In genomic region chr9:122218885-122219855, GRCh38 we compare ENCODE assay signal across 8 cellular contexts. TPM values are rescaled to one million over a fixed set of nuclear protein-coding genes. Genes with fewer than 3 reads are reported as not detected.
DNase-seq lines count a peak whose midpoint lies in the region; ATAC-seq and TF ChIP-seq lines count a peak whose summit lies in the region.
"Had no signal": no experiment of that assay in that cellular context is flagged by ENCODE, and none has a peak within 500 bp of the region (broad histone marks: within the 10 kb centered on the region; RNA-seq: fewer than 3 reads in every experiment).

No MANE protein-coding gene starts in this region.

- no peaks in the 10 kb centered on the region for H3K9me3 ChIP-seq in heart right ventricle
- no peaks in the 10 kb centered on the region for H3K9me3 ChIP-seq in psoas muscle
- H3K9me3 ChIP-seq in OCI-LY7 (ENCODE audit: low read length), result no peaks in the 10 kb centered on the region

- H3K36me3 ChIP-seq in H7 (replicated peaks; ENCODE audit: control insufficient read depth, insufficient read depth, low read length), result no peaks in the 10 kb centered on the region
- H3K36me3 ChIP-seq in heart right ventricle, result no peaks in the 10 kb centered on the region
- no peaks in the 10 kb centered on the region for H3K36me3 ChIP-seq in psoas muscle (ENCODE audit: insufficient read depth in 1 of 2, low read depth in 1 of 2)
- no peaks in the 10 kb centered on the region for H3K36me3 ChIP-seq in OCI-LY7 (ENCODE audit: insufficient read depth, low read length)

- H3K4me3 ChIP-seq in H7 (ENCODE audit: insufficient read depth, low read depth, low read length), result peak overlapping the region; percentile 35
- peak overlapping the region; percentile 8 to 43 (median 28) for H3K4me3 ChIP-seq in heart right ventricle
- H3K4me3 ChIP-seq in psoas muscle, result peak overlapping the region; percentile 51
- no peak overlapping the region for H3K4me3 ChIP-seq in OCI-LY7 (ENCODE audit: low read depth, low read length, poor library complexity, severe bottlenecking)

- H3K4me2 ChIP-seq in OCI-LY7 (ENCODE audit: low read length), result no peak overlapping the region

- no peaks in the 10 kb centered on the region for H3K9me3 Mint-ChIP-seq in activated B cell treated with CpG ODN at 0.5 μM for 24 hours

- CTCF ChIA-PET in activated B cell treated with CpG ODN at 0.5 μM for 24 hours (lab: Charles Lee), result no interaction called here
- CTCF ChIA-PET in OCI-LY7 (lab: Charles Lee; ENCODE audit: unreplicated experiment), result no interaction called here

- WGBS in heart right ventricle, 2 donors, result 8 to 11% methylated on average over 62 of the region's 62 CpGs
- WGBS in psoas muscle, 3 donors, result 10 to 15% (median 12%) methylated on average over 62 of the region's 62 CpGs

- no peak overlapping the region for H2AFZ ChIP-seq in OCI-LY7 (ENCODE audit: low read length)

- TF ChIP-seq CTCF in activated B cell treated with CpG ODN at 0.5 μM for 24 hours (IDR thresholded peaks at IDR 0.05), result no peak
- no peak for TF ChIP-seq CTCF in heart right ventricle (IDR thresholded peaks at IDR 0.05)
- TF ChIP-seq CTCF in psoas muscle (IDR thresholded peaks at IDR 0.05), result no peak
- no peak for TF ChIP-seq CTCF in OCI-LY7 (conservative IDR thresholded peaks at IDR 0.05; ENCODE audit: low read length)

- no peak overlapping the region for H3K27ac Mint-ChIP-seq in activated B cell treated with CpG ODN at 0.5 μM for 24 hours

- H3K27me3 Mint-ChIP-seq in activated B cell treated with CpG ODN at 0.5 μM for 24 hours, result peaks cover 75% of the 10 kb centered on the region

- H3K4me1 Mint-ChIP-seq in activated B cell treated with CpG ODN at 0.5 μM for 24 hours, result peaks cover 33% of the 10 kb centered on the region

- ATAC-seq in activated B cell treated with CpG ODN at 0.5 μM for 24 hours (ENCODE audit: low read depth), result peak; percentile 10
- ATAC-seq in heart right ventricle, result peak; percentile 4 to 37 (median 30)
- ATAC-seq in psoas muscle, result peak; percentile 57 to 72 (median 66)

- H3K27ac ChIP-seq in heart right ventricle (no peak overlapping the region), psoas muscle (no peak overlapping the region), OCI-LY7 (ENCODE audit: low read depth, low read length, poor library complexity, severe bottlenecking) (no peak overlapping the region)

- POLR2A ChIA-PET in activated B cell treated with CpG ODN at 0.5 μM for 24 hours (lab: Charles Lee), result no interaction called here
- POLR2A ChIA-PET in OCI-LY7 (lab: Charles Lee), result no interaction called here

- H3K9me2 ChIP-seq in OCI-LY7 (ENCODE audit: insufficient read depth, low read length), result no peaks in the 10 kb centered on the region

- intact Hi-C loops in activated B cell treated with CpG ODN at 0.5 μM for 24 hours (cut with micrococcal nuclease), result no loop called here
- intact Hi-C loops in heart right ventricle (cut with DNase I), result no loop called here
- intact Hi-C loops in psoas muscle (cut with DNase I), result loop anchor here in 1 of 2 donors (10.0 kb wide), 1 partner anchor 126 kb away; no protein-coding TSS in a partner anchor
- intact Hi-C loops in OCI-LY7 (cut with micrococcal nuclease; ENCODE audit: unreplicated experiment), result no loop called here

- BruUV-seq in OCI-LY7 (replicated peaks; lab: Mats Ljungman, UMichigan), result no TSS peak

- DNase-seq in H7 (peak; percentile 79), activated B cell treated with CpG ODN at 0.5 μM for 24 hours (no peak), heart right ventricle (no peak), psoas muscle (no peak), COLO668 (lab: John Stamatoyannopoulos, UW; ENCODE audit: unreplicated experiment) (no peak), GM19240 (ENCODE audit: insufficient read length, low spot score) (no peak), OCI-LY7 (ENCODE audit: low spot score) (no peak)

- H3K79me2 ChIP-seq in OCI-LY7 (ENCODE audit: insufficient read depth, low read depth, low read length), result no peaks in the 10 kb centered on the region

- H3K4me1 ChIP-seq in heart right ventricle (peaks cover 10 to 60% (median 31%) of the 10 kb centered on the region in 9 donors), psoas muscle (peaks cover 14% of the 10 kb centered on the region), OCI-LY7 (ENCODE audit: insufficient read depth, low read length, poor library complexity, severe bottlenecking) (no peaks in the 10 kb centered on the region)

- H3K27me3 ChIP-seq in H7 (ENCODE audit: control insufficient read depth, insufficient read depth, low read length) (peaks cover 99% of the 10 kb centered on the region), heart right ventricle (peaks cover 17 to 100% (median 95%) of the 10 kb centered on the region in 7 donors), psoas muscle (ENCODE audit: insufficient read depth in 3 of 3, low read length in 2 of 3) (peaks cover 0 to 91% (median 31%) of the 10 kb centered on the region in 3 donors)

- peak overlapping the region; percentile 73 for H3K4me3 Mint-ChIP-seq in activated B cell treated with CpG ODN at 0.5 μM for 24 hours

- H3K36me3 Mint-ChIP-seq in activated B cell treated with CpG ODN at 0.5 μM for 24 hours (ENCODE audit: low read depth), result no peaks in the 10 kb centered on the region

- H4K20me1 ChIP-seq in OCI-LY7 (ENCODE audit: insufficient read depth, low read length), result no peaks in the 10 kb centered on the region

RNA-seq across cellular contexts. Expression of gene LHX6, which starts 9.6 kb away (rescaled TPM):
- total RNA-seq in H7 (2014; rRNA removed; shearing (Covaris generic)), result 5.2 and 5.9 TPM in 2 replicates
- not detected in 2 replicates for total RNA-seq in activated B cell treated with CpG ODN at 0.5 μM for 24 hours
- total RNA-seq in heart right ventricle, result 1 to 10 TPM; 1.9 to 9.4 (median 4.8) TPM
- 1 to 10 TPM; 7.3 to 7.5 TPM for polyA plus RNA-seq in heart right ventricle
- total RNA-seq in psoas muscle, result 1 to 10 TPM; 1.3 to 6.0 (median 3.0) TPM
- polyA plus RNA-seq in psoas muscle, result 1 to 10 TPM in 2 of 3 donors, under 1 TPM in 1; 1.00 to 2.4 (median 1.6) TPM
- total RNA-seq in OCI-LY7 (2014; rRNA removed; shearing (Covaris generic)), result not detected in 2 replicates
- not detected in 2 replicates for total RNA-seq in OCI-LY7 (2022)

RNA-seq across cellular contexts. Expression of gene RBM18, which starts 45.5 kb away (rescaled TPM):
- total RNA-seq in H7 (2014; rRNA removed; shearing (Covaris generic)), result 5.6 and 13.0 TPM in 2 replicates
- total RNA-seq in activated B cell treated with CpG ODN at 0.5 μM for 24 hours, result 14.2 and 15.3 TPM in 2 replicates
- 10 to 100 TPM; 36.2 to 47.6 (median 43.4) TPM for total RNA-seq in heart right ventricle
- polyA plus RNA-seq in heart right ventricle, result 10 to 100 TPM in 1 of 2 donors, 1 to 10 TPM in 1; 6.0 to 13.6 TPM
- 10 to 100 TPM; 33.7 to 41.7 (median 37.7) TPM for total RNA-seq in psoas muscle
- polyA plus RNA-seq in psoas muscle, result 10 to 100 TPM; 16.8 to 27.1 (median 22.3) TPM
- total RNA-seq in OCI-LY7 (2014; rRNA removed; shearing (Covaris generic)), result 7.2 and 8.3 TPM in 2 replicates
- 21.1 and 22.2 TPM in 2 replicates for total RNA-seq in OCI-LY7 (2022)

RNA-seq across cellular contexts. Expression of gene MRRF, which starts 45.5 kb away (rescaled TPM):
- 26.2 and 36.2 TPM in 2 replicates for total RNA-seq in H7 (2014; rRNA removed; shearing (Covaris generic))
- total RNA-seq in activated B cell treated with CpG ODN at 0.5 μM for 24 hours, result 55.2 and 60.6 TPM in 2 replicates
- total RNA-seq in heart right ventricle, result 10 to 100 TPM; 30.3 to 45.9 (median 39.1) TPM
- 10 to 100 TPM; 35.0 to 37.7 TPM for polyA plus RNA-seq in heart right ventricle
- total RNA-seq in psoas muscle, result 10 to 100 TPM; 23.5 to 50.9 (median 39.0) TPM
- 10 to 100 TPM; 42.6 to 61.4 (median 42.8) TPM for polyA plus RNA-seq in psoas muscle
- total RNA-seq in OCI-LY7 (2014; rRNA removed; shearing (Covaris generic)), result 38.7 and 46.1 TPM in 2 replicates
- total RNA-seq in OCI-LY7 (2022), result 48.2 and 53.2 TPM in 2 replicates

RNA-seq across cellular contexts. Expression of gene MORN5, which starts 59.5 kb away (rescaled TPM):
- total RNA-seq in H7 (2014; rRNA removed; shearing (Covaris generic)), result not detected in 2 replicates
- total RNA-seq in activated B cell treated with CpG ODN at 0.5 μM for 24 hours (not detected in 2 replicates), heart right ventricle (not detected), psoas muscle (not detected), OCI-LY7 (2022) (not detected in 2 replicates)
- polyA plus RNA-seq in heart right ventricle (not detected), psoas muscle (not detected)
- total RNA-seq in OCI-LY7 (2014; rRNA removed; shearing (Covaris generic)), result not detected in 2 replicates
- total RNA-seq: bronchial epithelial cell had no signal

RNA-seq across cellular contexts. Expression of gene NDUFA8, which starts 59.6 kb away (rescaled TPM):
- total RNA-seq in H7 (2014; rRNA removed; shearing (Covaris generic)), result 43.9 and 47.2 TPM in 2 replicates
- total RNA-seq in activated B cell treated with CpG ODN at 0.5 μM for 24 hours, result 21.1 and 21.2 TPM in 2 replicates
- 100 to 1,000 TPM; 222 to 327 (median 310) TPM for total RNA-seq in heart right ventricle
- polyA plus RNA-seq in heart right ventricle, result 100 to 1,000 TPM; 371 to 739 TPM
- total RNA-seq in psoas muscle, result 100 to 1,000 TPM in 3 of 4 donors, 10 to 100 TPM in 1; 78.9 to 148 (median 124) TPM
- 100 to 1,000 TPM; 191 to 257 (median 231) TPM for polyA plus RNA-seq in psoas muscle
- 24.2 and 29.7 TPM in 2 replicates for total RNA-seq in OCI-LY7 (2014; rRNA removed; shearing (Covaris generic))
- total RNA-seq in OCI-LY7 (2022), result 51.0 and 53.6 TPM in 2 replicates

Comparison
In these comparisons a context has a peak if more than half of its experiments do, and no peak if none do; other contexts are left out.
1. ATAC-seq: peak in every context shown above with its lines; median percentile 66 in psoas muscle; 30 in heart right ventricle; 10 in activated B cell treated with CpG ODN at 0.5 μM for 24 hours.